Comparison of ENCODE assay signal across 28 cellular contexts in genomic region chr15:49570174-49570573, GRCh38.
"Had no signal": no experiment of that assay in that cellular context is flagged by ENCODE, and none has a peak within 500 bp of the region (broad histone marks: within the 10 kb centered on the region; RNA-seq: fewer than 3 reads in every experiment).

No MANE protein-coding gene starts in this region.

- H3K27me3 Mint-ChIP-seq: naive thymus-derived CD8-positive, alpha-beta T cell; natural killer cell treated with Interleukin-12 subunit alpha and Interleukin-12 subunit beta and Interleukin-15 and Interleukin-18, amount 100 ng/mL, for 72 hours; progenitor cell of endocrine pancreas; stimulated activated naive B cell treated with anti-CD40 and anti-IgM and Interleukin-4, amounts not matched to agents 10 μg/mL and 1 μg/mL and 100 μg/mL, for 72 hours; stimulated activated naive CD8-positive, alpha-beta T cell treated with anti-CD3 and anti-CD28 coated beads, Interleukin-15, Interleukin-2, amounts not matched to agents 100 ng/mL and 50 ng/mL, for 24 hours had no signal

- H3K4me1 ChIP-seq: neural progenitor cell, parathyroid adenoma, psoas muscle, sigmoid colon, stomach, thyroid gland, tibial nerve, upper lobe of left lung, uterus had no signal

- H3K4me3 Mint-ChIP-seq: naive thymus-derived CD8-positive, alpha-beta T cell; natural killer cell treated with Interleukin-12 subunit alpha and Interleukin-12 subunit beta and Interleukin-15 and Interleukin-18, amount 100 ng/mL, for 72 hours; neural progenitor cell; stimulated activated effector memory CD8-positive, alpha-beta T cell treated with anti-CD3 and anti-CD28 coated beads, Interleukin-12 subunit alpha, Interleukin-12 subunit beta, amount 100 ng/mL, for 72 hours; stimulated activated naive B cell treated with anti-CD40 and anti-IgM and Interleukin-4, amounts not matched to agents 10 μg/mL and 1 μg/mL and 100 μg/mL, for 72 hours; stimulated activated naive CD8-positive, alpha-beta T cell treated with anti-CD3 and anti-CD28 coated beads, Interleukin-15, Interleukin-2, amounts not matched to agents 100 ng/mL and 50 ng/mL, for 24 hours had no signal

- H3K9me3 Mint-ChIP-seq: neural progenitor cell had no signal

- H3K27me3 ChIP-seq: neural progenitor cell, ovary, right lobe of liver, sigmoid colon, stomach, thyroid gland, tibial nerve, upper lobe of left lung, uterus had no signal

- H3K4me2 ChIP-seq: neural progenitor cell had no signal

- H2AFZ ChIP-seq: neural progenitor cell, parathyroid adenoma had no signal

- DNase-seq: naive thymus-derived CD8-positive, alpha-beta T cell; occipital lobe; ovary; posterior cingulate gyrus; psoas muscle; right cardiac atrium; right lobe of liver; sigmoid colon; small intestine; stimulated activated CD4-positive, alpha-beta T cell treated with anti-CD3 and anti-CD28 coated beads, Interleukin-15, amount 100 ng/mL, for 24 hours; stimulated activated CD4-positive, alpha-beta T cell treated with anti-CD3 and anti-CD28 coated beads, Interleukin-2, amount 100 ng/mL, for 24 hours; stimulated activated CD4-positive, alpha-beta T cell treated with anti-CD3 and anti-CD28 coated beads, Interleukin-2, amount 100 ng/mL, for 48 hours; stimulated activated CD4-positive, alpha-beta T cell treated with anti-CD3 and anti-CD28 coated beads, Interleukin-4, amount 100 ng/mL, for 24 hours; stimulated activated naive B cell treated with anti-CD40 and anti-IgM and Interleukin-4, amounts not matched to agents 10 μg/mL and 1 μg/mL and 100 μg/mL, for 72 hours; stimulated activated naive CD4-positive, alpha-beta T cell treated with Interleukin-2 at 50 U/mL for 16 hours; stomach; thyroid gland; trophoblast cell; upper lobe of left lung; uterus had no signal

- H3K9ac ChIP-seq: neural progenitor cell, parathyroid adenoma had no signal

- H3K9me3 ChIP-seq: ovary, psoas muscle, right lobe of liver, sigmoid colon, thyroid gland had no signal

- H3K36me3 ChIP-seq: neural progenitor cell, ovary, right lobe of liver, sigmoid colon, thoracic aorta, thyroid gland, uterus had no signal

- ATAC-seq: naive thymus-derived CD8-positive, alpha-beta T cell; natural killer cell treated with Interleukin-12 subunit alpha and Interleukin-12 subunit beta and Interleukin-15 and Interleukin-18, amount 100 ng/mL, for 72 hours; psoas muscle; right cardiac atrium; right lobe of liver; stimulated activated effector memory CD8-positive, alpha-beta T cell treated with anti-CD3 and anti-CD28 coated beads, Interleukin-12 subunit alpha, Interleukin-12 subunit beta, amount 100 ng/mL, for 72 hours; stimulated activated naive B cell treated with anti-CD40 and anti-IgM and Interleukin-4, amounts not matched to agents 10 μg/mL and 1 μg/mL and 100 μg/mL, for 72 hours had no signal

- H3K27ac ChIP-seq: neural progenitor cell, ovary, parathyroid adenoma, psoas muscle, right lobe of liver, sigmoid colon, stomach, thoracic aorta, thyroid gland, tibial nerve, upper lobe of left lung, uterus had no signal

- H3K27ac Mint-ChIP-seq: naive thymus-derived CD8-positive, alpha-beta T cell; natural killer cell treated with Interleukin-12 subunit alpha and Interleukin-12 subunit beta and Interleukin-15 and Interleukin-18, amount 100 ng/mL, for 72 hours; neural progenitor cell; progenitor cell of endocrine pancreas; stimulated activated effector memory CD8-positive, alpha-beta T cell treated with anti-CD3 and anti-CD28 coated beads, Interleukin-12 subunit alpha, Interleukin-12 subunit beta, amount 100 ng/mL, for 72 hours; stimulated activated naive B cell treated with anti-CD40 and anti-IgM and Interleukin-4, amounts not matched to agents 10 μg/mL and 1 μg/mL and 100 μg/mL, for 72 hours; stimulated activated naive CD8-positive, alpha-beta T cell treated with anti-CD3 and anti-CD28 coated beads, Interleukin-15, Interleukin-2, amounts not matched to agents 100 ng/mL and 50 ng/mL, for 24 hours had no signal

- H3K79me2 ChIP-seq: parathyroid adenoma had no signal

- H3K4me3 ChIP-seq: neural progenitor cell, ovary, psoas muscle, right lobe of liver, sigmoid colon, stomach, thoracic aorta, thyroid gland, tibial nerve, upper lobe of left lung, uterus had no signal

- H3K4me1 Mint-ChIP-seq: naive thymus-derived CD8-positive, alpha-beta T cell; stimulated activated effector memory CD8-positive, alpha-beta T cell treated with anti-CD3 and anti-CD28 coated beads, Interleukin-12 subunit alpha, Interleukin-12 subunit beta, amount 100 ng/mL, for 72 hours; stimulated activated naive B cell treated with anti-CD40 and anti-IgM and Interleukin-4, amounts not matched to agents 10 μg/mL and 1 μg/mL and 100 μg/mL, for 72 hours had no signal
